8 cellular contexts compared by ENCODE assay signal in the genomic region with DNA sequence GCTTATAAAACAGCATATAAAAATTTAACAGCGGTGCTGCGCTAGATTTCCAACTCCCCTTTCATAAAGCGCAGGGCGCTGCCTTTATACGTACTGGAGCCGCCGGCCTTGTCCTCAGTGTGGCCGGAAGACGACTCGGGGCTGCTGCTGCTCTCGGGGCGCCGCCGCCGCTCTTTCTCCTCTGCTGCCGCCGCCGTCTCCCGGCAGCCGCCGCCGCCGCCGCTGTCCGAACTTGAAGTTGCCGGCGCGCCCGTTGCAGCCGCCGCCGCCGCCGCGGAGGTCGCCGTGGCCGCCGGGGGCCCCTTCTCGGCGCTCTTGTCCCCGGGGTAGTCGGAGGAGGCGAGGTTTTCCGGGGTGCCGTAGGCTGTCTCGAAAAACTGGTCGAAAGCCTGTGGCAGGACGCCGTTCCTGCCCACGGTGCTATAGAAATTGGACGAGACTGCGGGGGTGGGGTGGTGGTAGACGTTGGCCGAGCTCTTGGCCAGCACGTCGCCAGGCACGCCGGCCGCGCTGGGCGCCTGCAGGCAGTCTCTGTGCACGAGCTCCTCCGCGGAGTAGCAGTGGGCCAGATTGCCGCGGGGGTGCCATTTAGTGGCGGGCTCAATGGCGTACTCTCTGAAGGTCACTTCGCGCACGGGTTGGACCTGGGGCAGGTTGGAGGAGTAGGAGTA.
DNase-seq lines count a peak whose midpoint lies in the region; ATAC-seq, FAIRE-seq and TF ChIP-seq lines count a peak whose summit lies in the region.

No MANE protein-coding gene starts in this region.

- DNase-seq in NCI-H2227 (lab: John Stamatoyannopoulos, UW; ENCODE audit: unreplicated experiment) (peak; percentile 17), NCI-H2227 treated with DMSO at 0.1 percent for 48 hours (lab: John Stamatoyannopoulos, UW) (no peak), RCC 7860 (ENCODE audit: low spot score) (peak; percentile 49), nephron progenitor cell (peak; percentile 71)

- peaks cover 83% of the 10 kb centered on the region for H3K27me3 Mint-ChIP-seq in nephron progenitor cell (ENCODE audit: low read depth, poor library complexity)

- H3K27me3 ChIP-seq in duodenal mucosa (ENCODE audit: control insufficient read depth in 1 of 2, insufficient read depth in 2 of 2, low read length in 2 of 2): peaks cover 88 to 96% of the 10 kb centered on the region in 2 donors

- FAIRE-seq in RCC 7860 (lab: Jason Lieb, UNC): no peak

- H3K27ac ChIP-seq in duodenal mucosa (ENCODE audit: low read depth, low read length): no peak overlapping the region

- peaks cover 4% of the 10 kb centered on the region for H3K36me3 Mint-ChIP-seq in nephron progenitor cell (ENCODE audit: low read depth)

- no peaks in the 10 kb centered on the region for H3K9me3 ChIP-seq in duodenal mucosa (ENCODE audit: control insufficient read depth in 1 of 2, low read length in 2 of 2)

- peak overlapping the region; percentile 83 for H3K27ac Mint-ChIP-seq in nephron progenitor cell

- no peak for TF ChIP-seq CTCF in nephron progenitor cell (IDR thresholded peaks at IDR 0.05)

- H3K4me1 Mint-ChIP-seq in nephron progenitor cell: peaks cover 75% of the 10 kb centered on the region

- H3K9ac ChIP-seq in duodenal mucosa (ENCODE audit: low read depth in 1 of 2, low read length in 2 of 2): no peak overlapping the region

- H3K9me3 Mint-ChIP-seq in nephron progenitor cell: no peaks in the 10 kb centered on the region

- no peaks in the 10 kb centered on the region for H3K36me3 ChIP-seq in duodenal mucosa (ENCODE audit: control insufficient read depth in 1 of 2, insufficient read depth in 2 of 2, low read length in 2 of 2)

- H3K4me3 Mint-ChIP-seq in nephron progenitor cell: peak overlapping the region; percentile 82

- peaks cover 20 to 32% of the 10 kb centered on the region in 2 donors for H3K4me1 ChIP-seq in duodenal mucosa (ENCODE audit: control insufficient read depth in 1 of 2, insufficient read depth in 2 of 2, low read length in 2 of 2)

- H3K4me3 ChIP-seq in duodenal mucosa (ENCODE audit: low read depth in 1 of 2, low read length in 2 of 2): peak overlapping the region; percentile 38 to 48

- no peak for ATAC-seq in HG03571 (IDR thresholded peaks at IDR 0.05; ENCODE audit: unreplicated experiment)
- no peak for ATAC-seq in GM18517 (IDR thresholded peaks at IDR 0.05; ENCODE audit: unreplicated experiment)
- ATAC-seq in GM21447 (IDR thresholded peaks at IDR 0.05; ENCODE audit: unreplicated experiment): no peak
